ENCODE assay signal across 3 cellular contexts in the genomic region with DNA sequence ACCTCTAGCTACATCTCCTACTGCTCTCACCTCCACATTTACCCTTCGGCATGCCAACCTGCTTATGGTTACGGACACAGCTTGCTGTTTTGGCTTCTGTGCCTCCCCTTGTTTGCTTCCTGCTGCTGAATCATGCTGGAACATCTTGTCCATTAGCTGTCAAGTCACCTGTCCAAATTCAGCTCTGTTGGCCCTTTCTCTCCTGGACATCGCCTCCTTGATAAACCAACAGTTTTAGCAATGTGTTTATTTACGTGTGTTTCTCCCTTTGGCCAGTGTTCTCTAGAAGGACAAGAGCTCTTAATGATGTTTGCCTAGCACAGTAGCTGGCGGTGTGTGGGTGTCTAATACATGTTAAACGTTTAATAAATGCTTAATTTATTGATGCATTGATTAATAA. TPM values are rescaled to one million over a fixed set of nuclear protein-coding genes. Genes with fewer than 3 reads are reported as not detected.
"Had no signal": no experiment of that assay in that cellular context is flagged by ENCODE, and none has a peak within 500 bp of the region (broad histone marks: within the 10 kb centered on the region; RNA-seq: fewer than 3 reads in every experiment).

No MANE protein-coding gene starts in this region.

RNA-seq across cellular contexts. Expression of a gene that starts 31.4 kb away (rescaled TPM):
- total RNA-seq: kidney epithelial cell, left ventricle myocardium inferior, left ventricle myocardium superior had no signal
